In the genomic region with DNA sequence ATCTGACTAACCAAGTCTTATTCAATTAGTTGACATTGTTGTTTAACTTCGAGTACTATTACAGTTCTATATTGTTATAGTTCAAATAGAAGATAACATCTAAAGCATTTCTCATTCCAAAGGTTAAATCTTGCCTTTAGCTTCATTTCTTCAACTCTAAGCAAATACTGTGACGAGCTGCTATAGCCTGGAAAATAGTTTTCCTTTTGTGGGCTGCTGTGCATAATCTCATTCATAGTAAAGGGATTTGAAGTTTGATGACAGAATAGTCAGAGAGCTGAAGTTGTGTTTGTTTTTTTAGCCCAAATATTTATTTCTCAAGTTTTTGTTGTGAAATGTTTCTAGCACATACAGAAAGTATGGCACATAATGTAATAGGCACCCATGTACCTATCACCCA, we compare ENCODE assay signal across 20 cellular contexts. TPM values are rescaled to one million over a fixed set of nuclear protein-coding genes. Genes with fewer than 3 reads are reported as not detected.
DNase-seq lines count a peak whose midpoint lies in the region; ATAC-seq and TF ChIP-seq lines count a peak whose summit lies in the region.
"Had no signal": no experiment of that assay in that cellular context is flagged by ENCODE, and none has a peak within 500 bp of the region (broad histone marks: within the 10 kb centered on the region; RNA-seq: fewer than 3 reads in every experiment).

No MANE protein-coding gene starts in this region.

- H3K4me1 ChIP-seq in IMR-90 (ENCODE audit: control insufficient read depth, insufficient read depth, low read length) (peaks cover 16% of the 10 kb centered on the region), GM23248 (ENCODE audit: insufficient read depth) (peaks cover 33% of the 10 kb centered on the region), neuronal stem cell (ENCODE audit: control insufficient read depth in 2 of 2, insufficient read depth in 1 of 2, low read depth in 1 of 2, low read length in 2 of 2) (no peaks in the 10 kb centered on the region)
- H3K4me1 ChIP-seq: BLaER1 treated with 17β-estradiol and CSF1 and Interleukin-3, amounts not matched to agents 10 nM and 100 nM had no signal

- no CpG with 5 or more reads among the region's 2 CpGs for WGBS in IMR-90 (ENCODE audit: extremely low coverage in 2 of 2, insufficient read length in 1 of 2), 2 experiments
- 97 to 100% methylated on average over 2 of the region's 2 CpGs for WGBS in GM23248 (ENCODE audit: low coverage in 1 of 2, low lambda C conversion rate in 2 of 2, missing lambda C conversion rate in 2 of 2), 2 experiments
- WGBS in neuronal stem cell (ENCODE audit: extremely low coverage in 2 of 2, insufficient read length in 2 of 2, insufficient replicate concordance in 1 of 2), 2 donors = no CpG with 5 or more reads among the region's 2 CpGs

- no peak overlapping the region for H2BK12ac ChIP-seq in neuronal stem cell (ENCODE audit: low read length)

- no peak for TF ChIP-seq RAD21 in IMR-90 (IDR thresholded peaks at IDR 0.05; ENCODE audit: low read length)

- intact Hi-C loops in IMR-90 (cut with micrococcal nuclease) = no loop called here

- H3K4ac ChIP-seq in IMR-90 (ENCODE audit: low read depth, low read length) (no peak overlapping the region), neuronal stem cell (ENCODE audit: low read length) (no peak overlapping the region)

- no peak overlapping the region for H2AK5ac ChIP-seq in IMR-90 (ENCODE audit: low read depth, low read length)
- no peak overlapping the region for H2AK5ac ChIP-seq in neuronal stem cell (ENCODE audit: low read depth, low read length)

- H3K27ac ChIP-seq in IMR-90 (ENCODE audit: insufficient read depth, low read length) = no peak overlapping the region
- H3K27ac ChIP-seq in temporal lobe (ENCODE audit: low read depth, low read length) = peak overlapping the region; percentile 7
- H3K27ac ChIP-seq in GM23248 = no peak overlapping the region
- no peak overlapping the region for H3K27ac ChIP-seq in neuronal stem cell (replicated peaks; ENCODE audit: low read length)
- H3K27ac ChIP-seq: A549; BLaER1 treated with 17β-estradiol and CSF1 and Interleukin-3, amounts not matched to agents 10 nM and 100 nM; PC-9 had no signal

- H2BK120ac ChIP-seq in IMR-90 (ENCODE audit: low read depth, low read length) (no peak overlapping the region), neuronal stem cell (ENCODE audit: low read depth, low read length) (no peak overlapping the region)

- no peak overlapping the region for H2AFZ ChIP-seq in IMR-90 (replicated peaks; ENCODE audit: low read length, poor library complexity)
- H2AFZ ChIP-seq in GM23248 = no peak overlapping the region
- no peak overlapping the region for H2AFZ ChIP-seq in neuronal stem cell (ENCODE audit: low read length)
- H2AFZ ChIP-seq: PC-9 had no signal

- peak; percentile 10 for DNase-seq in IMR-90
- DNase-seq in choroid plexus epithelial cell (ENCODE audit: low read depth) = peak; percentile 56
- DNase-seq in iris pigment epithelial cell (ENCODE audit: low read depth) = peak; percentile 79
- DNase-seq in stimulated activated CD8-positive, alpha-beta memory T cell treated with anti-CD3 and anti-CD28 coated beads, Interleukin-4, amount 100 ng/mL, for 48 hours = no peak
- no peak for DNase-seq in GM23248
- no peak for DNase-seq in neuronal stem cell (ENCODE audit: low spot score)
- DNase-seq: AML-193; CD4-positive, alpha-beta T cell; DMS53; KBM-7; MV-4-11; NCI-H1105 treated with DMSO at 0.1 percent for 48 hours; NCI-H146; NCI-H1930; NCI-H526 treated with DMSO at 0.1 percent for 48 hours; PC-9 had no signal

- H4K20me1 ChIP-seq in IMR-90 (ENCODE audit: insufficient read depth, low read length) (peaks cover 40% of the 10 kb centered on the region; the same call in 1 of the 2 replicates), GM23248 (ENCODE audit: insufficient read depth) (peaks cover 6% of the 10 kb centered on the region; the same call in 1 of the 2 replicates)

- no peak overlapping the region for H2BK20ac ChIP-seq in IMR-90 (ENCODE audit: low read depth, low read length)

- H3K9me3 ChIP-seq in IMR-90 (ENCODE audit: control insufficient read depth, insufficient read depth, low read length) (no peaks in the 10 kb centered on the region), GM23248 (ENCODE audit: low read depth) (no peaks in the 10 kb centered on the region), neuronal stem cell (replicated peaks in 1 of 2; ENCODE audit: control insufficient read depth in 2 of 2, insufficient read depth in 1 of 2, low read depth in 1 of 2, low read length in 2 of 2) (no peaks in the 10 kb centered on the region)
- H3K9me3 ChIP-seq: A549; BLaER1 treated with 17β-estradiol and CSF1 and Interleukin-3, amounts not matched to agents 10 nM and 100 nM had no signal

- no peak overlapping the region for H2BK5ac ChIP-seq in IMR-90 (ENCODE audit: low read depth, low read length, poor library complexity, severe bottlenecking)
- H2BK5ac ChIP-seq in neuronal stem cell (ENCODE audit: low read length) = no peak overlapping the region

- peak; percentile 19 for ATAC-seq in IMR-90 (ENCODE audit: low read depth)
- ATAC-seq: A549, Right ventricle myocardium inferior had no signal

- POLR2A ChIA-PET in IMR-90 (lab: Charles Lee; ENCODE audit: unreplicated experiment) = interaction anchor here (0.5 to 0.6 kb wide), 2 partner anchors 37 to 152 kb away, joined by 3 to 4 read pairs; no protein-coding TSS in a partner anchor

- H3K4me2 ChIP-seq in IMR-90 (ENCODE audit: low read depth, low read length) (no peak overlapping the region), GM23248 (ENCODE audit: unreplicated experiment) (no peak overlapping the region), neuronal stem cell (ENCODE audit: insufficient read depth, low read length, poor library complexity, severe bottlenecking) (no peak overlapping the region)
- H3K4me2 ChIP-seq: A549; BLaER1 treated with 17β-estradiol and CSF1 and Interleukin-3, amounts not matched to agents 10 nM and 100 nM; PC-9 had no signal

- no peak for TF ChIP-seq POLR2A in IMR-90 (IDR thresholded peaks at IDR 0.05; ENCODE audit: low read depth, low read length)

- peaks cover 19% of the 10 kb centered on the region for H3K9me1 ChIP-seq in IMR-90 (ENCODE audit: insufficient read depth, low read length)

- TF ChIP-seq CTCF in IMR-90 (conservative IDR thresholded peaks at IDR 0.05; ENCODE audit: low read depth, low read length) (no peak), choroid plexus epithelial cell (conservative IDR thresholded peaks at IDR 0.05; ENCODE audit: low read depth, low read length) (no peak)

- H3K79me2 ChIP-seq in GM23248 (ENCODE audit: insufficient read depth) = peaks cover 61% of the 10 kb centered on the region

- H3K27me3 ChIP-seq in IMR-90 (ENCODE audit: control insufficient read depth, insufficient read depth, low read length) (no peaks in the 10 kb centered on the region), GM23248 (replicated peaks; ENCODE audit: insufficient read depth) (no peaks in the 10 kb centered on the region), neuronal stem cell (ENCODE audit: control insufficient read depth in 3 of 3, insufficient read depth in 3 of 3, low read depth in 1 of 3, low read length in 3 of 3) (no peaks in the 10 kb centered on the region)
- H3K27me3 ChIP-seq: BLaER1 treated with 17β-estradiol and CSF1 and Interleukin-3, amounts not matched to agents 10 nM and 100 nM had no signal

- H3K9ac ChIP-seq in IMR-90 (ENCODE audit: low read depth, low read length) (no peak overlapping the region), GM23248 (no peak overlapping the region), neuronal stem cell (ENCODE audit: low read depth, low read length, poor library complexity) (no peak overlapping the region)
- H3K9ac ChIP-seq: BLaER1 treated with 17β-estradiol and CSF1 and Interleukin-3, amounts not matched to agents 10 nM and 100 nM had no signal

- H3K56ac ChIP-seq in IMR-90 (ENCODE audit: extremely low read depth, insufficient read depth, low read length) = no peak overlapping the region

- no peaks in the 10 kb centered on the region for H3K9me2 ChIP-seq in GM23248 (ENCODE audit: insufficient read depth)

- no TSS peak for BruUV-seq in IMR-90 (replicated peaks; lab: Mats Ljungman, UMichigan)

- H4K91ac ChIP-seq in IMR-90 (ENCODE audit: insufficient read depth, low read depth, low read length) (no peak overlapping the region), neuronal stem cell (ENCODE audit: low read depth, low read length, poor library complexity) (no peak overlapping the region)

- H3K36me3 ChIP-seq in IMR-90 (ENCODE audit: control insufficient read depth, insufficient read depth, low read length) (peaks cover 16% of the 10 kb centered on the region), GM23248 (ENCODE audit: low read depth) (peaks cover 13% of the 10 kb centered on the region; the same call in 1 of the 2 replicates), neuronal stem cell (replicated peaks in 1 of 2; ENCODE audit: control insufficient read depth in 2 of 2, insufficient read depth in 2 of 2, low read length in 2 of 2) (peaks cover 8 to 65% of the 10 kb centered on the region in 2 donors)

- CTCF ChIA-PET in IMR-90 (lab: Yijun Ruan, JAX) = no interaction called here

- no peak overlapping the region for H3K4me3 ChIP-seq in IMR-90 (ENCODE audit: insufficient read depth, low read depth, low read length)
- H3K4me3 ChIP-seq in choroid plexus epithelial cell (ENCODE audit: low read depth, low read length) = no peak overlapping the region
- no peak overlapping the region for H3K4me3 ChIP-seq in GM23248
- no peak overlapping the region for H3K4me3 ChIP-seq in neuronal stem cell (ENCODE audit: low read length in 2 of 2)
- H3K4me3 ChIP-seq: A549; BLaER1 treated with 17β-estradiol and CSF1 and Interleukin-3, amounts not matched to agents 10 nM and 100 nM; PC-9 had no signal

- in situ Hi-C loops in IMR-90 (cut with MboI; ENCODE audit: low sequenced_read_pairs) (no loop called here), GM23248 (cut with MboI) (no loop called here)

- H3K79me1 ChIP-seq in IMR-90 (ENCODE audit: low read depth in 1 of 2, low read length in 2 of 2) = peaks cover 33 to 65% of the 10 kb centered on the region in 2 experiments
- peaks cover 3% of the 10 kb centered on the region for H3K79me1 ChIP-seq in neuronal stem cell (ENCODE audit: low read depth, low read length)

- H3K23ac ChIP-seq in IMR-90 (ENCODE audit: low read depth, low read length) (no peak overlapping the region), neuronal stem cell (ENCODE audit: low read depth, low read length, poor library complexity) (no peak overlapping the region)

- H4K5ac ChIP-seq in IMR-90 (ENCODE audit: low read depth, low read length) = no peak overlapping the region

- peaks cover 27% of the 10 kb centered on the region for H3F3A ChIP-seq in GM23248 (ENCODE audit: insufficient read depth)

- H3K14ac ChIP-seq in IMR-90 (replicated peaks; ENCODE audit: low read depth, low read length) (no peak overlapping the region), neuronal stem cell (ENCODE audit: low read length) (no peak overlapping the region)

- no peak overlapping the region for H2AK9ac ChIP-seq in IMR-90 (replicated peaks; ENCODE audit: low read depth, low read length, poor library complexity)

- H2BK15ac ChIP-seq in IMR-90 (ENCODE audit: low read depth, low read length) = no peak overlapping the region
- H2BK15ac ChIP-seq in neuronal stem cell (ENCODE audit: low read length) = no peak overlapping the region

- dilution Hi-C loops in IMR-90 (cut with HindIII; ENCODE audit: low sequenced_read_pairs, unreplicated experiment) = no loop called here

- no peak overlapping the region for H4K8ac ChIP-seq in IMR-90 (ENCODE audit: low read depth in 2 of 2, low read length in 2 of 2)
- no peak overlapping the region for H4K8ac ChIP-seq in neuronal stem cell (ENCODE audit: low read depth, low read length)

- H3K18ac ChIP-seq in IMR-90 (ENCODE audit: low read depth, low read length) (no peak overlapping the region), neuronal stem cell (ENCODE audit: low read length) (no peak overlapping the region)

RNA-seq across cellular contexts. Expression of a gene that starts 13.4 kb away (rescaled TPM):
- total RNA-seq in IMR-90 (2012; rRNA removed) = 62.7 and 66.4 TPM in 2 replicates
- 11.7 and 14.8 TPM in 2 replicates for polyA plus RNA-seq in IMR-90 (2012; rRNA removed)
- 6.3 and 13.4 TPM in 2 replicates for polyA plus RNA-seq in IMR-90 (2012; cell fraction: cytosol; rRNA removed)
- 4.9 and 18.8 TPM in 2 replicates for polyA plus RNA-seq in IMR-90 (2012; cell fraction: nucleus; rRNA removed; ENCODE audit: low replicate concordance)
- 52.9 TPM for total RNA-seq in temporal lobe
- 49.5 and 81.9 TPM in 2 replicates for total RNA-seq in GM23248 (2014; rRNA removed; shearing (Covaris generic))
- 46.3 and 46.6 TPM in 2 replicates for polyA plus RNA-seq in GM23248 (2016; fragmentation: Nextera tagmentation; extraction: Ambion mirVana)
- 43.0 TPM for polyA plus RNA-seq in neuronal stem cell (2013, experiment 1 of 2)
- polyA plus RNA-seq in neuronal stem cell (2013, experiment 2 of 2) = 44.1 TPM

Comparison
In these comparisons a context has a peak if more than half of its experiments do, and no peak if none do; other contexts are left out.
1. DNase-seq: peak in IMR-90 (single experiment), choroid plexus epithelial cell (single experiment) and iris pigment epithelial cell (single experiment); none in stimulated activated CD8-positive, alpha-beta memory T cell treated with anti-CD3 and anti-CD28 coated beads, Interleukin-4, amount 100 ng/mL, for 48 hours (single experiment), GM23248 (single experiment) and neuronal stem cell (single experiment).